2 cellular contexts compared by ENCODE assay signal in the genomic region with DNA sequence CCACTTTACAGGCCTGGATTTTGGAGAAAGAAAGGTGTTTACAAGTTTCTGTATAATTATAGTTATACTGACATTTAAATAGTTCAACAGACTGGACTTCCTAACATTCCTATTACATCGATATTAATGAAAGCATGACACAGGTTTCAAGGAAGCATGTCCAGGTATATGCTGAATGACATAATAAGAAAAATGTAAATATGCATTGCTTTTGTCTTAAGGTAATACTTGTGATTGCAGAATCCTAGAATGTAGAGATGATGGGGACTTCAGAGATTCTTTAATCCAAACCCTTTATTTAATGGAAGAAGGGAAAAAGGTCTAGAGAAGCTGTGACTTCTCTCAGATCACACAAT.
TF ChIP-seq lines count a peak whose summit lies in the region.

No MANE protein-coding gene starts in this region.

TF ChIP-seq in liver, 16 proteins besides CTCF, POLR2A, EP300 and RAD21:
- no peak for TF ChIP-seq FOXA2 (IDR thresholded peaks at IDR 0.05)
- TF ChIP-seq, protein P1, sequence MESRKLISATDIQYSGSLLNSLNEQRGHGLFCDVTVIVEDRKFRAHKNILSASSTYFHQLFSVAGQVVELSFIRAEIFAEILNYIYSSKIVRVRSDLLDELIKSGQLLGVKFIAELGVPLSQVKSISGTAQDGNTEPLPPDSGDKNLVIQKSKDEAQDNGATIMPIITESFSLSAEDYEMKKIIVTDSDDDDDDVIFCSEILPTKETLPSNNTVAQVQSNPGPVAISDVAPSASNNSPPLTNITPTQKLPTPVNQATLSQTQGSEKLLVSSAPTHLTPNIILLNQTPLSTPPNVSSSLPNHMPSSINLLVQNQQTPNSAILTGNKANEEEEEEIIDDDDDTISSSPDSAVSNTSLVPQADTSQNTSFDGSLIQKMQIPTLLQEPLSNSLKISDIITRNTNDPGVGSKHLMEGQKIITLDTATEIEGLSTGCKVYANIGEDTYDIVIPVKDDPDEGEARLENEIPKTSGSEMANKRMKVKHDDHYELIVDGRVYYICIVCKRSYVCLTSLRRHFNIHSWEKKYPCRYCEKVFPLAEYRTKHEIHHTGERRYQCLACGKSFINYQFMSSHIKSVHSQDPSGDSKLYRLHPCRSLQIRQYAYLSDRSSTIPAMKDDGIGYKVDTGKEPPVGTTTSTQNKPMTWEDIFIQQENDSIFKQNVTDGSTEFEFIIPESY (IDR thresholded peaks at IDR 0.05) = no peak
- TF ChIP-seq ATF3 (IDR thresholded peaks at IDR 0.05) = no peak
- no peak for TF ChIP-seq FOXA1 (IDR thresholded peaks at IDR 0.05)
- no peak for TF ChIP-seq MAX (IDR thresholded peaks at IDR 0.05)
- no peak for TF ChIP-seq HNF4G (IDR thresholded peaks at IDR 0.05)
- TF ChIP-seq SP1 (IDR thresholded peaks at IDR 0.05) = no peak
- no peak for TF ChIP-seq RXRA (IDR thresholded peaks at IDR 0.05)
- TF ChIP-seq NR2F2 (IDR thresholded peaks at IDR 0.05) = no peak
- no peak for TF ChIP-seq GABPA (IDR thresholded peaks at IDR 0.05 in 1 of 2, conservative IDR thresholded peaks at IDR 0.05 in 1 of 2)

TF ChIP-seq in HepG2, 621 proteins besides CTCF, POLR2A, EP300 and RAD21:
- TF ChIP-seq FOXO1 (CRISPR knock-in tag; IDR thresholded peaks at IDR 0.05) = no peak
- TF ChIP-seq, protein P2, sequence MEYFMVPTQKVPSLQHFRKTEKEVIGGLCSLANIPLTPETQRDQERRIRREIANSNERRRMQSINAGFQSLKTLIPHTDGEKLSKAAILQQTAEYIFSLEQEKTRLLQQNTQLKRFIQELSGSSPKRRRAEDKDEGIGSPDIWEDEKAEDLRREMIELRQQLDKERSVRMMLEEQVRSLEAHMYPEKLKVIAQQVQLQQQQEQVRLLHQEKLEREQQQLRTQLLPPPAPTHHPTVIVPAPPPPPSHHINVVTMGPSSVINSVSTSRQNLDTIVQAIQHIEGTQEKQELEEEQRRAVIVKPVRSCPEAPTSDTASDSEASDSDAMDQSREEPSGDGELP (IDR thresholded peaks at IDR 0.05; ENCODE audit: borderline replicate concordance, low read depth) = no peak
- TF ChIP-seq NFATC3 (CRISPR knock-in tag; IDR thresholded peaks at IDR 0.05) = no peak
- TF ChIP-seq ZNF850 (CRISPR knock-in tag; conservative IDR thresholded peaks at IDR 0.05) = no peak
- TF ChIP-seq KAT2B (IDR thresholded peaks at IDR 0.05; ENCODE audit: borderline replicate concordance, low read depth, low read length) = no peak
- TF ChIP-seq IKZF1 (IDR thresholded peaks at IDR 0.05) = no peak
- no peak for TF ChIP-seq ZC3H4 (CRISPR knock-in tag; IDR thresholded peaks at IDR 0.05; ENCODE audit: borderline replicate concordance)
- no peak for TF ChIP-seq XRCC5 (optimal IDR thresholded peaks at IDR 0.05; ENCODE audit: low read length)
- TF ChIP-seq ZNF597 (CRISPR knock-in tag; IDR thresholded peaks at IDR 0.05) = no peak
